In genomic region chr15:77001966-77002365, GRCh38 we compare ENCODE assay signal across 22 cellular contexts. TPM values are rescaled to one million over a fixed set of nuclear protein-coding genes. Genes with fewer than 3 reads are reported as not detected.
DNase-seq lines count a peak whose midpoint lies in the region; ATAC-seq and TF ChIP-seq lines count a peak whose summit lies in the region.
"Had no signal": no experiment of that assay in that cellular context is flagged by ENCODE, and none has a peak within 500 bp of the region (broad histone marks: within the 10 kb centered on the region; RNA-seq: fewer than 3 reads in every experiment).

No MANE protein-coding gene starts in this region.

- ATAC-seq in activated CD8-positive, alpha-beta memory T cell treated with anti-CD3 and anti-CD28 coated beads, Interleukin-2, amount 10 ng/mL, durations not matched to agents 7 days and 5 days = no peak
- ATAC-seq in activated naive CD8-positive, alpha-beta T cell treated with anti-CD3 and anti-CD28 coated beads, Interleukin-2, amount 10 ng/mL, durations not matched to agents 7 days and 5 days (ENCODE audit: low read depth) = no peak
- ATAC-seq in esophagus mucosa (no peak), GM18520 (IDR thresholded peaks at IDR 0.05; ENCODE audit: unreplicated experiment) (no peak)
- ATAC-seq: left ventricle myocardium superior, Panc1 had no signal

- no peak overlapping the region for H2AFZ ChIP-seq in Loucy (ENCODE audit: low read length)

- DNase-seq in activated CD8-positive, alpha-beta memory T cell treated with anti-CD3 and anti-CD28 coated beads, Interleukin-2, amount 10 ng/mL, durations not matched to agents 7 days and 5 days = no peak
- no peak for DNase-seq in activated CD8-positive, alpha-beta memory T cell treated with anti-CD3 and anti-CD28 coated beads for 24 hours
- no peak for DNase-seq in activated naive CD8-positive, alpha-beta T cell treated with anti-CD3 and anti-CD28 coated beads, Interleukin-2, amount 10 ng/mL, durations not matched to agents 7 days and 5 days
- DNase-seq in spleen = peak; percentile 67
- DNase-seq in stimulated activated CD4-positive, alpha-beta T cell treated with anti-CD3 and anti-CD28 coated beads, Interleukin-12 subunit alpha, Interleukin-12 subunit beta, amount 100 ng/mL, for 4 hours = no peak
- DNase-seq: ACHN; activated CD4-positive, CD25-positive, alpha-beta regulatory T cell; activated effector memory CD4-positive, alpha-beta T cell treated with Interleukin-2 at 50 U/mL for 16 hours; brain microvascular endothelial cell; DMS 273 treated with DMSO at 0.1 percent for 48 hours; effector CD8-positive, alpha-beta T cell; left ventricle myocardium superior; NCI-H2029; NCI-H524 treated with DMSO at 0.1 percent for 48 hours had no signal

- H3K27ac Mint-ChIP-seq in activated CD8-positive, alpha-beta memory T cell treated with anti-CD3 and anti-CD28 coated beads, Interleukin-2, amount 10 ng/mL, durations not matched to agents 7 days and 5 days = peak overlapping the region; percentile 87
- H3K27ac Mint-ChIP-seq in activated naive CD8-positive, alpha-beta T cell treated with anti-CD3 and anti-CD28 coated beads, Interleukin-2, amount 10 ng/mL, durations not matched to agents 7 days and 5 days = peak overlapping the region; percentile 90

- H3K4me3 ChIP-seq in Loucy (ENCODE audit: low read length, poor library complexity, severe bottlenecking) = peak overlapping the region; percentile 13
- peak overlapping the region in 1 of 8 donors; percentile 55 for H3K4me3 ChIP-seq in spleen
- H3K4me3 ChIP-seq: thoracic aorta had no signal

- no peaks in the 10 kb centered on the region for H3K9me2 ChIP-seq in Loucy (replicated peaks; ENCODE audit: low read depth, low read length)

- 67 to 88% (median 78%) methylated on average over 4 of the region's 4 CpGs for WGBS in spleen, 5 donors

- no peak overlapping the region for H3K9ac ChIP-seq in Loucy (ENCODE audit: low read depth, low read length, poor library complexity, severe bottlenecking)

- no peaks in the 10 kb centered on the region for H3K27me3 Mint-ChIP-seq in activated CD8-positive, alpha-beta memory T cell treated with anti-CD3 and anti-CD28 coated beads, Interleukin-2, amount 10 ng/mL, durations not matched to agents 7 days and 5 days
- no peaks in the 10 kb centered on the region for H3K27me3 Mint-ChIP-seq in activated naive CD8-positive, alpha-beta T cell treated with anti-CD3 and anti-CD28 coated beads, Interleukin-2, amount 10 ng/mL, durations not matched to agents 7 days and 5 days

- POLR2A ChIA-PET in activated naive CD8-positive, alpha-beta T cell treated with anti-CD3 and anti-CD28 coated beads, Interleukin-2, amount 10 ng/mL, durations not matched to agents 7 days and 5 days (lab: Charles Lee) = interaction anchor here (9.0 kb wide), 1 partner anchor 13 kb away, joined by 137 read pairs; no protein-coding TSS in a partner anchor

- CTCF ChIA-PET in activated CD8-positive, alpha-beta memory T cell treated with anti-CD3 and anti-CD28 coated beads, Interleukin-2, amount 10 ng/mL, durations not matched to agents 7 days and 5 days (lab: Charles Lee) = interaction anchor here (1.0 to 9.0 kb wide), 3 partner anchors 11 to 29 kb away, joined by 4 to 103 read pairs (median 5); no protein-coding TSS in a partner anchor

- H3K27me3 ChIP-seq in Loucy (ENCODE audit: insufficient read depth, low read length, poor library complexity, severe bottlenecking) (no peaks in the 10 kb centered on the region), spleen (replicated peaks in 1 of 7) (no peaks in the 10 kb centered on the region)
- H3K27me3 ChIP-seq: brain microvascular endothelial cell had no signal

- TF ChIP-seq CTCF in Loucy (conservative IDR thresholded peaks at IDR 0.05; ENCODE audit: low read length) (no peak), spleen (IDR thresholded peaks at IDR 0.05 in 8 of 11, conservative IDR thresholded peaks at IDR 0.05 in 3 of 11) (no peak)

- TF ChIP-seq POLR2A in spleen (IDR thresholded peaks at IDR 0.05) = no peak

- H3K4me1 Mint-ChIP-seq in activated CD8-positive, alpha-beta memory T cell treated with anti-CD3 and anti-CD28 coated beads, Interleukin-2, amount 10 ng/mL, durations not matched to agents 7 days and 5 days = peaks cover 98% of the 10 kb centered on the region
- peaks cover 82% of the 10 kb centered on the region for H3K4me1 Mint-ChIP-seq in activated naive CD8-positive, alpha-beta T cell treated with anti-CD3 and anti-CD28 coated beads, Interleukin-2, amount 10 ng/mL, durations not matched to agents 7 days and 5 days

- H3K4me2 ChIP-seq in Loucy (ENCODE audit: low read depth, low read length, poor library complexity, severe bottlenecking) = peak overlapping the region; percentile 56

- peak overlapping the region; percentile 2 to 97 (median 84) for H3K27ac ChIP-seq in spleen
- H3K27ac ChIP-seq: brain microvascular endothelial cell, thoracic aorta had no signal

- H3K9me3 ChIP-seq in Loucy (ENCODE audit: insufficient read depth, low read depth, low read length) = no peaks in the 10 kb centered on the region
- no peaks in the 10 kb centered on the region for H3K9me3 ChIP-seq in spleen
- H3K9me3 ChIP-seq: thoracic aorta had no signal

- H3K79me2 ChIP-seq in Loucy (ENCODE audit: insufficient read depth, low read length) = peaks cover 12% of the 10 kb centered on the region; the same call in 1 of the 2 replicates

- no peaks in the 10 kb centered on the region for H4K20me1 ChIP-seq in Loucy (ENCODE audit: insufficient read depth, low read length, poor library complexity, severe bottlenecking)

- no peaks in the 10 kb centered on the region for H3K9me3 Mint-ChIP-seq in activated CD8-positive, alpha-beta memory T cell treated with anti-CD3 and anti-CD28 coated beads, Interleukin-2, amount 10 ng/mL, durations not matched to agents 7 days and 5 days (ENCODE audit: low read depth)
- H3K9me3 Mint-ChIP-seq in activated naive CD8-positive, alpha-beta T cell treated with anti-CD3 and anti-CD28 coated beads, Interleukin-2, amount 10 ng/mL, durations not matched to agents 7 days and 5 days = peaks cover 2% of the 10 kb centered on the region

- no peaks in the 10 kb centered on the region for H3F3A ChIP-seq in Loucy (ENCODE audit: low read depth)

- peaks cover 48% of the 10 kb centered on the region for H3K4me1 ChIP-seq in Loucy (ENCODE audit: insufficient read depth, low read length, poor library complexity, severe bottlenecking)
- H3K4me1 ChIP-seq in spleen = peaks cover 41 to 99% (median 76%) of the 10 kb centered on the region in 6 donors

- intact Hi-C loops in spleen (cut with DNase I; ENCODE audit: low total_unique reads) = no loop called here

- peaks cover 61% of the 10 kb centered on the region for H3K36me3 Mint-ChIP-seq in activated CD8-positive, alpha-beta memory T cell treated with anti-CD3 and anti-CD28 coated beads, Interleukin-2, amount 10 ng/mL, durations not matched to agents 7 days and 5 days
- H3K36me3 Mint-ChIP-seq in activated naive CD8-positive, alpha-beta T cell treated with anti-CD3 and anti-CD28 coated beads, Interleukin-2, amount 10 ng/mL, durations not matched to agents 7 days and 5 days = peaks cover 52% of the 10 kb centered on the region

- peak overlapping the region; percentile 64 for H3K4me3 Mint-ChIP-seq in activated CD8-positive, alpha-beta memory T cell treated with anti-CD3 and anti-CD28 coated beads, Interleukin-2, amount 10 ng/mL, durations not matched to agents 7 days and 5 days
- peak overlapping the region; percentile 81 for H3K4me3 Mint-ChIP-seq in activated naive CD8-positive, alpha-beta T cell treated with anti-CD3 and anti-CD28 coated beads, Interleukin-2, amount 10 ng/mL, durations not matched to agents 7 days and 5 days

- H3K36me3 ChIP-seq in Loucy (ENCODE audit: insufficient read depth, low read length) (no peaks in the 10 kb centered on the region), spleen (peaks cover 0 to 19% (median 0%) of the 10 kb centered on the region in 6 donors)
- H3K36me3 ChIP-seq: brain microvascular endothelial cell, thoracic aorta had no signal

RNA-seq across cellular contexts. Expression of gene PSTPIP1, which starts 7.0 kb away (rescaled TPM):
- 100 to 1,000 TPM; 157 to 255 TPM for total RNA-seq in activated CD8-positive, alpha-beta memory T cell treated with anti-CD3 and anti-CD28 coated beads, Interleukin-2, amount 10 ng/mL, durations not matched to agents 7 days and 5 days
- total RNA-seq in activated naive CD8-positive, alpha-beta T cell treated with anti-CD3 and anti-CD28 coated beads, Interleukin-2, amount 10 ng/mL, durations not matched to agents 7 days and 5 days = 100 to 1,000 TPM; 238 to 241 TPM
- total RNA-seq in spleen (100 to 1,000 TPM in 1 of 7 donors, 10 to 100 TPM in 6; 62.0 to 130 (median 82.6) TPM), esophagus mucosa (1.3 TPM)
- 100 to 1,000 TPM in 2 of 3 donors, 10 to 100 TPM in 1; 31.1 to 150 (median 115) TPM for polyA plus RNA-seq in spleen
- total RNA-seq: fibroblast of villous mesenchyme, HT1080, renal cortical epithelial cell had no signal

Comparison
In these comparisons a context has a peak if more than half of its experiments do, and no peak if none do; other contexts are left out.
1. RNA of gene PSTPIP1, which starts 7.0 kb away (total RNA-seq): 157 to 255 TPM in activated CD8-positive, alpha-beta memory T cell treated with anti-CD3 and anti-CD28 coated beads, Interleukin-2, amount 10 ng/mL, durations not matched to agents 7 days and 5 days, 238 to 241 TPM in activated naive CD8-positive, alpha-beta T cell treated with anti-CD3 and anti-CD28 coated beads, Interleukin-2, amount 10 ng/mL, durations not matched to agents 7 days and 5 days and 62.0 to 130 TPM in spleen; 1.3 TPM in esophagus mucosa (single experiment); every median in the first group is over 10 times any median in the second.